Comparison of ENCODE assay signal across 17 cellular contexts in the genomic region with DNA sequence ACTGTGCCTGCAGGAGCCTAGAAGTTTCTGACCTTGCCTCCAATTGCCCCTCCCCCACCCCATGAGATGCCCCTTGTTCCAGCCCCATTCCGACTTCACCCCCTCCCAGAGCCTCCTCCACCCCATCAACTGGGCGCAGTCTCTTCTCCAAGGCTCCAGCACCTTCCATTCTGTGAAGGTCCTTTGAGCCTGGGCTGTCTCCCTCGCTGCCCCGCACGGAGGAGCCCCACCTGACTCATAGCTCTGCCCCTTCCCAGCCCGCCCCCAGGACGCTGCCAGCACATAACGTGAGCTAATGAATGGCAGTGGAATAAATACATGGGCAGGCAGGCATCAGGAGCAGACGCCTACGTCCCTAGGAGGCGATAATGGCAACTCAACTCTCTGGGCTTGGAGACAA.
A peak's percentile ranks its signal among the peaks of the same experiment; 100 is the strongest.
DNase-seq lines count a peak whose midpoint lies in the region; ATAC-seq and TF ChIP-seq lines count a peak whose summit lies in the region.
"Had no signal": no experiment of that assay in that cellular context is flagged by ENCODE, and none has a peak within 500 bp of the region (broad histone marks: within the 10 kb centered on the region; RNA-seq: fewer than 3 reads in every experiment).

No MANE protein-coding gene starts in this region.

- DNase-seq in Right ventricle myocardium superior (peak; percentile 3), left ventricle myocardium inferior (no peak), RWPE2 (ENCODE audit: low spot score) (peak; percentile 33), lower lobe of right lung (peak; percentile 22), NCI-H69 (lab: John Stamatoyannopoulos, UW) (no peak), mucosa of gallbladder (ENCODE audit: low spot score) (no peak)
- no peak for DNase-seq in activated CD8-positive, alpha-beta memory T cell treated with anti-CD3 and anti-CD28 coated beads, Interleukin-2, amount 50 U/mL, for 4 hours
- DNase-seq: AML-193; Caco-2; CD8-positive, alpha-beta memory T cell; DMS 273 treated with DMSO at 0.1 percent for 48 hours had no signal

- no peaks in the 10 kb centered on the region for H3K9me3 ChIP-seq in left ventricle myocardium inferior (replicated peaks)
- no peaks in the 10 kb centered on the region for H3K9me3 ChIP-seq in RWPE2 (ENCODE audit: severe bottlenecking)
- no peaks in the 10 kb centered on the region for H3K9me3 ChIP-seq in lower lobe of right lung
- H3K9me3 ChIP-seq: BLaER1, Caco-2 had no signal

- H3K27ac ChIP-seq in left ventricle myocardium inferior (replicated peaks) (no peak overlapping the region), RWPE2 (ENCODE audit: poor library complexity, severe bottlenecking) (no peak overlapping the region), lower lobe of right lung (no peak overlapping the region)
- H3K27ac ChIP-seq: 22Rv1, BLaER1, HL-60 had no signal

- TF ChIP-seq CTCF in left ventricle myocardium inferior (IDR thresholded peaks at IDR 0.05; ENCODE audit: borderline replicate concordance) (no peak), RWPE2 (IDR thresholded peaks at IDR 0.05; ENCODE audit: poor library complexity, severe bottlenecking) (no peak), lower lobe of right lung (IDR thresholded peaks at IDR 0.05) (no peak)

- no peak for ATAC-seq in Right ventricle myocardium superior (ENCODE audit: poor library complexity)
- no peak for ATAC-seq in RWPE2 (ENCODE audit: low read depth)
- ATAC-seq in lower lobe of right lung = no peak
- no peak for ATAC-seq in GM18870 (IDR thresholded peaks at IDR 0.05; ENCODE audit: unreplicated experiment)
- ATAC-seq: HCT116, K562 had no signal

- H3K4me3 ChIP-seq in left ventricle myocardium inferior (no peak overlapping the region), RWPE2 (ENCODE audit: severe bottlenecking) (no peak overlapping the region), lower lobe of right lung (no peak overlapping the region)
- H3K4me3 ChIP-seq: BLaER1, K562 had no signal

- H3K27me3 ChIP-seq in left ventricle myocardium inferior (ENCODE audit: low read depth) = peaks cover 8% of the 10 kb centered on the region
- no peaks in the 10 kb centered on the region for H3K27me3 ChIP-seq in RWPE2 (ENCODE audit: insufficient read depth, poor library complexity, severe bottlenecking)
- H3K27me3 ChIP-seq in lower lobe of right lung (ENCODE audit: low read depth) = no peaks in the 10 kb centered on the region
- H3K27me3 ChIP-seq: BLaER1 had no signal

- H3K36me3 ChIP-seq in left ventricle myocardium inferior (no peaks in the 10 kb centered on the region), RWPE2 (ENCODE audit: low read depth) (no peaks in the 10 kb centered on the region), lower lobe of right lung (no peaks in the 10 kb centered on the region)

- no peaks in the 10 kb centered on the region for H3K4me1 ChIP-seq in left ventricle myocardium inferior
- no peaks in the 10 kb centered on the region for H3K4me1 ChIP-seq in RWPE2 (ENCODE audit: insufficient read depth, poor library complexity, severe bottlenecking)
- no peaks in the 10 kb centered on the region for H3K4me1 ChIP-seq in lower lobe of right lung

- intact Hi-C loops in Right ventricle myocardium superior (cut with DNase I) = no loop called here
- intact Hi-C loops in left ventricle myocardium inferior (cut with micrococcal nuclease) = no loop called here
- intact Hi-C loops in lower lobe of right lung (cut with DNase I) = no loop called here

Comparison
In these comparisons a context has a peak if more than half of its experiments do, and no peak if none do; other contexts are left out.
1. DNase-seq: peak in Right ventricle myocardium superior (single experiment), RWPE2 (single experiment) and lower lobe of right lung (single experiment); none in left ventricle myocardium inferior (single experiment), activated CD8-positive, alpha-beta memory T cell treated with anti-CD3 and anti-CD28 coated beads, Interleukin-2, amount 50 U/mL, for 4 hours (single experiment), NCI-H69 (single experiment) and mucosa of gallbladder (single experiment).